ENCODE assay signal across 2 cellular contexts in the genomic region with DNA sequence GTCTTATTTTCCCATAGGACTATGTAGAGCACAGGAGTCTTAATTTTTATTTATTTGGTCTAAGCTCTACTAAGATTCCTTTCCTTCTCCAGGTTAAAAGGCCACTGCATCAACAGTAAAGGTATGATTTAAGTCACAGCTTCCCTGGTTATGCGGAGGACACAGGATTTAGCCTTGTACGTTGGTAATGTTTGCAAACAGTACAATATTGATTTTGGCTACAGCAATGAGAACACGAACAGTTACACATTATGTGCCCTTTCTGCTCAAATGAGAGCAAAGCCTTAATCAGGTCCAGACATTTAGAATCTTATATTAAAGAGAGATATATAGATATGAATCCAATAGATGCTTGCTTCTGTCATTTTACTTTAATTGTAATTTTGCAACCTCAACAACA.
TF ChIP-seq lines count a peak whose summit lies in the region.

No MANE protein-coding gene starts in this region.

TF ChIP-seq in liver, 16 proteins besides CTCF, POLR2A, EP300 and RAD21:
- TF ChIP-seq FOXA2 (IDR thresholded peaks at IDR 0.05) (peak; percentile 64), RXRA (IDR thresholded peaks at IDR 0.05) (peak; percentile 15 to 48), HNF4A (conservative IDR thresholded peaks at IDR 0.05) (peak; percentile 31 to 57), HNF4G (IDR thresholded peaks at IDR 0.05) (no peak), SP1 (IDR thresholded peaks at IDR 0.05) (peak; percentile 72)
TF ChIP-seq in liver: peak in this region for 4.

TF ChIP-seq in HepG2, 621 proteins besides CTCF, POLR2A, EP300 and RAD21:
- TF ChIP-seq CBX1 (IDR thresholded peaks at IDR 0.05; ENCODE audit: low read depth) = no peak
- TF ChIP-seq, protein P1, sequence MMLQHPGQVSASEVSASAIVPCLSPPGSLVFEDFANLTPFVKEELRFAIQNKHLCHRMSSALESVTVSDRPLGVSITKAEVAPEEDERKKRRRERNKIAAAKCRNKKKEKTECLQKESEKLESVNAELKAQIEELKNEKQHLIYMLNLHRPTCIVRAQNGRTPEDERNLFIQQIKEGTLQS (CRISPR knock-in tag; IDR thresholded peaks at IDR 0.05) = no peak
- TF ChIP-seq, protein P2, sequence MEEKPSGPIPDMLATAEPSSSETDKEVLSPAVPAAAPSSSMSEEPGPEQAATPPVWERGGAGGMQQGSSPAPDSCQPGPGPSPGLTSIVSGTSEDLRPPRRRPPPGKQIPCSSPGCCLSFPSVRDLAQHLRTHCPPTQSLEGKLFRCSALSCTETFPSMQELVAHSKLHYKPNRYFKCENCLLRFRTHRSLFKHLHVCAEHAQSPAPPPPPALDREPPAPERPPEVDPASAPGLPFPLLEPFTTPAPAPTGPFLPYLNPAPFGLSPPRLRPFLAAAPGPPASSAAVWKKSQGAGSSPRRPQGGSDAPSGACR (CRISPR knock-in tag; IDR thresholded peaks at IDR 0.05) = no peak
- TF ChIP-seq, protein P3, sequence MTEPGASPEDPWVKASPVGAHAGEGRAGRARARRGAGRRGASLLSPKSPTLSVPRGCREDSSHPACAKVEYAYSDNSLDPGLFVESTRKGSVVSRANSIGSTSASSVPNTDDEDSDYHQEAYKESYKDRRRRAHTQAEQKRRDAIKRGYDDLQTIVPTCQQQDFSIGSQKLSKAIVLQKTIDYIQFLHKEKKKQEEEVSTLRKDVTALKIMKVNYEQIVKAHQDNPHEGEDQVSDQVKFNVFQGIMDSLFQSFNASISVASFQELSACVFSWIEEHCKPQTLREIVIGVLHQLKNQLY (CRISPR knock-in tag; IDR thresholded peaks at IDR 0.05) = no peak
- TF ChIP-seq SP1 (IDR thresholded peaks at IDR 0.05) = no peak
- TF ChIP-seq SP1 (CRISPR knock-in tag; IDR thresholded peaks at IDR 0.05) = no peak
- no peak for TF ChIP-seq ZNF83 (CRISPR knock-in tag; IDR thresholded peaks at IDR 0.05; ENCODE audit: borderline replicate concordance)
- no peak for TF ChIP-seq MED13 (CRISPR knock-in tag; IDR thresholded peaks at IDR 0.05)
- no peak for TF ChIP-seq CREB3 (CRISPR knock-in tag; IDR thresholded peaks at IDR 0.05)
- no peak for TF ChIP-seq ZNF713 (CRISPR knock-in tag; IDR thresholded peaks at IDR 0.05)
- TF ChIP-seq ZNF619 (CRISPR knock-in tag; IDR thresholded peaks at IDR 0.05) = no peak
- no peak for TF ChIP-seq KDM5A (IDR thresholded peaks at IDR 0.05; ENCODE audit: borderline replicate concordance, low read length)
- no peak for TF ChIP-seq ZNF674 (CRISPR knock-in tag; IDR thresholded peaks at IDR 0.05; ENCODE audit: low read depth)
- TF ChIP-seq, protein P4, sequence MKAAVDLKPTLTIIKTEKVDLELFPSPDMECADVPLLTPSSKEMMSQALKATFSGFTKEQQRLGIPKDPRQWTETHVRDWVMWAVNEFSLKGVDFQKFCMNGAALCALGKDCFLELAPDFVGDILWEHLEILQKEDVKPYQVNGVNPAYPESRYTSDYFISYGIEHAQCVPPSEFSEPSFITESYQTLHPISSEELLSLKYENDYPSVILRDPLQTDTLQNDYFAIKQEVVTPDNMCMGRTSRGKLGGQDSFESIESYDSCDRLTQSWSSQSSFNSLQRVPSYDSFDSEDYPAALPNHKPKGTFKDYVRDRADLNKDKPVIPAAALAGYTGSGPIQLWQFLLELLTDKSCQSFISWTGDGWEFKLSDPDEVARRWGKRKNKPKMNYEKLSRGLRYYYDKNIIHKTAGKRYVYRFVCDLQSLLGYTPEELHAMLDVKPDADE (CRISPR knock-in tag; IDR thresholded peaks at IDR 0.05) = no peak
- no peak for TF ChIP-seq ZFP37 (CRISPR knock-in tag; IDR thresholded peaks at IDR 0.05; ENCODE audit: borderline replicate concordance)
- TF ChIP-seq PHF8 (CRISPR knock-in tag; IDR thresholded peaks at IDR 0.05) = no peak
- TF ChIP-seq ZNF263 (CRISPR knock-in tag; IDR thresholded peaks at IDR 0.05) = no peak
- TF ChIP-seq UBTF (CRISPR knock-in tag; IDR thresholded peaks at IDR 0.05) = no peak
- no peak for TF ChIP-seq KDM6A (CRISPR knock-in tag; IDR thresholded peaks at IDR 0.05; ENCODE audit: low read depth)
